In the genomic region with DNA sequence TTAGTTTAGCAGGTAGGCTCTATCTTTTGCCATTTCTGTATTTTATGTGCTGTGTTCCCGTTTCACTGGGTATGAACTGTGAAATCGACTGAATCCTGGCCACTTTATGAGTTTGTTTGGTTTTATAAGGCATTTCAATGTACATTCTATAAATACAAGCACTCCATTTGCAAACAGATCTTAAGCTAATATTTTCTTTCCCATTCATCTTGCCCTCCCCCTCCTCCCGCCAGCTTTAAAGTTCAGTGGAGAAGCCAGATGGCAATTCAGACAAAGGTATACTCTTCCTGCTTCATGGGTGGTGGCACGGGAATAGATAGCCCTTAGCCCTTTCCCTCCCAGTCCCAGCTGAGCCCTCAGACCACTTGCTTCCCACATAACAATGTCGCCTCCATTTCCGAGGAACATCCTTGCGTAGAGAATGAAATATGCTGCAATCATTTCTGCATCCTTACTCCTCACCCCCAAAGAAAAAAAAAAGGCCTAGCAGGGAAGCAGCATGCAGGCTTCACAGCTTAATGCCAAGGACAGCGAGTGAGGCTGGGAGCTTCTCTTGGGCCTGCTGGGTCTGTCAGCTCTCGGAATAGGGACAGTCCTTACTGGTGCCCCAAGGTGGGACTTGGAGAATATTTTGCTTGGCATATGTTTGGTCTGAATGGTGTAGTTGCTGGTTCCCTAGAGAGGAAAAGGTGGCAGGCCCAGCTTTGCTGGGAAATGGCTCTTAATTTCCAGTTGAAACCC, we compare ENCODE assay signal across 1 cellular context.
A peak's percentile ranks its signal among the peaks of the same experiment; 100 is the strongest.
TF ChIP-seq lines count a peak whose summit lies in the region.

No MANE protein-coding gene starts in this region.

TF ChIP-seq in HepG2, 621 proteins besides CTCF, POLR2A, EP300 and RAD21 (continued from another document and continues in another):
- TF ChIP-seq, protein P1, sequence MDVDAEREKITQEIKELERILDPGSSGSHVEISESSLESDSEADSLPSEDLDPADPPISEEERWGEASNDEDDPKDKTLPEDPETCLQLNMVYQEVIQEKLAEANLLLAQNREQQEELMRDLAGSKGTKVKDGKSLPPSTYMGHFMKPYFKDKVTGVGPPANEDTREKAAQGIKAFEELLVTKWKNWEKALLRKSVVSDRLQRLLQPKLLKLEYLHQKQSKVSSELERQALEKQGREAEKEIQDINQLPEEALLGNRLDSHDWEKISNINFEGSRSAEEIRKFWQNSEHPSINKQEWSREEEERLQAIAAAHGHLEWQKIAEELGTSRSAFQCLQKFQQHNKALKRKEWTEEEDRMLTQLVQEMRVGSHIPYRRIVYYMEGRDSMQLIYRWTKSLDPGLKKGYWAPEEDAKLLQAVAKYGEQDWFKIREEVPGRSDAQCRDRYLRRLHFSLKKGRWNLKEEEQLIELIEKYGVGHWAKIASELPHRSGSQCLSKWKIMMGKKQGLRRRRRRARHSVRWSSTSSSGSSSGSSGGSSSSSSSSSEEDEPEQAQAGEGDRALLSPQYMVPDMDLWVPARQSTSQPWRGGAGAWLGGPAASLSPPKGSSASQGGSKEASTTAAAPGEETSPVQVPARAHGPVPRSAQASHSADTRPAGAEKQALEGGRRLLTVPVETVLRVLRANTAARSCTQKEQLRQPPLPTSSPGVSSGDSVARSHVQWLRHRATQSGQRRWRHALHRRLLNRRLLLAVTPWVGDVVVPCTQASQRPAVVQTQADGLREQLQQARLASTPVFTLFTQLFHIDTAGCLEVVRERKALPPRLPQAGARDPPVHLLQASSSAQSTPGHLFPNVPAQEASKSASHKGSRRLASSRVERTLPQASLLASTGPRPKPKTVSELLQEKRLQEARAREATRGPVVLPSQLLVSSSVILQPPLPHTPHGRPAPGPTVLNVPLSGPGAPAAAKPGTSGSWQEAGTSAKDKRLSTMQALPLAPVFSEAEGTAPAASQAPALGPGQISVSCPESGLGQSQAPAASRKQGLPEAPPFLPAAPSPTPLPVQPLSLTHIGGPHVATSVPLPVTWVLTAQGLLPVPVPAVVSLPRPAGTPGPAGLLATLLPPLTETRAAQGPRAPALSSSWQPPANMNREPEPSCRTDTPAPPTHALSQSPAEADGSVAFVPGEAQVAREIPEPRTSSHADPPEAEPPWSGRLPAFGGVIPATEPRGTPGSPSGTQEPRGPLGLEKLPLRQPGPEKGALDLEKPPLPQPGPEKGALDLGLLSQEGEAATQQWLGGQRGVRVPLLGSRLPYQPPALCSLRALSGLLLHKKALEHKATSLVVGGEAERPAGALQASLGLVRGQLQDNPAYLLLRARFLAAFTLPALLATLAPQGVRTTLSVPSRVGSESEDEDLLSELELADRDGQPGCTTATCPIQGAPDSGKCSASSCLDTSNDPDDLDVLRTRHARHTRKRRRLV (CRISPR knock-in tag; IDR thresholded peaks at IDR 0.05): no peak
- TF ChIP-seq FOXA1 (IDR thresholded peaks at IDR 0.05) (no peak), FOXA1 (CRISPR knock-in tag; IDR thresholded peaks at IDR 0.05) (0 out of 2 replicates have a peak, but pooled peaks have one; percentile 13), FIP1L1 (IDR thresholded peaks at IDR 0.05; ENCODE audit: borderline replicate concordance, insufficient read depth, low read depth, low read length) (no peak), ZBTB42 (CRISPR knock-in tag; IDR thresholded peaks at IDR 0.05) (no peak), ZFX (CRISPR knock-in tag; IDR thresholded peaks at IDR 0.05; ENCODE audit: low read depth) (0 out of 2 replicates have a peak, but pooled peaks have one; percentile 36), IRF1 (CRISPR knock-in tag; IDR thresholded peaks at IDR 0.05; ENCODE audit: low read depth) (no peak), REST (IDR thresholded peaks at IDR 0.05; ENCODE audit: borderline replicate concordance in 1 of 2, low read depth in 1 of 2, low read length in 2 of 2) (no peak), ZNF598 (CRISPR knock-in tag; IDR thresholded peaks at IDR 0.05; ENCODE audit: borderline replicate concordance) (no peak), ZNF609 (CRISPR knock-in tag; IDR thresholded peaks at IDR 0.05; ENCODE audit: borderline replicate concordance) (peak; percentile 72; the same call in 1 of the 2 replicates), FOXP1 (IDR thresholded peaks at IDR 0.05) (no peak), FOXP1 (CRISPR knock-in tag; IDR thresholded peaks at IDR 0.05) (peak; percentile 44; the same call in 1 of the 2 replicates), CBFB (CRISPR knock-in tag; IDR thresholded peaks at IDR 0.05) (no peak), SOX5 (CRISPR knock-in tag; IDR thresholded peaks at IDR 0.05; ENCODE audit: borderline replicate concordance) (peak; percentile 66; the same call in 1 of the 2 replicates), TFAP4 (IDR thresholded peaks at IDR 0.05; ENCODE audit: borderline replicate concordance, low read depth) (peak; percentile 71; the same call in 1 of the 2 replicates), JDP2 (CRISPR knock-in tag; IDR thresholded peaks at IDR 0.05; ENCODE audit: borderline replicate concordance) (no peak), ATF1 (CRISPR knock-in tag; IDR thresholded peaks at IDR 0.05) (peak; percentile 25; the same call in 1 of the 2 replicates), IKZF5 (CRISPR knock-in tag; IDR thresholded peaks at IDR 0.05) (0 out of 2 replicates have a peak, but pooled peaks have one; percentile 34), ZNF7 (CRISPR knock-in tag; IDR thresholded peaks at IDR 0.05) (0 out of 2 replicates have a peak, but pooled peaks have one; percentile 16), NRL (CRISPR knock-in tag; IDR thresholded peaks at IDR 0.05; ENCODE audit: borderline replicate concordance) (no peak), HOXD1 (CRISPR knock-in tag; IDR thresholded peaks at IDR 0.05) (peak; percentile 61; the same call in 1 of the 2 replicates)
- TF ChIP-seq, protein P2, sequence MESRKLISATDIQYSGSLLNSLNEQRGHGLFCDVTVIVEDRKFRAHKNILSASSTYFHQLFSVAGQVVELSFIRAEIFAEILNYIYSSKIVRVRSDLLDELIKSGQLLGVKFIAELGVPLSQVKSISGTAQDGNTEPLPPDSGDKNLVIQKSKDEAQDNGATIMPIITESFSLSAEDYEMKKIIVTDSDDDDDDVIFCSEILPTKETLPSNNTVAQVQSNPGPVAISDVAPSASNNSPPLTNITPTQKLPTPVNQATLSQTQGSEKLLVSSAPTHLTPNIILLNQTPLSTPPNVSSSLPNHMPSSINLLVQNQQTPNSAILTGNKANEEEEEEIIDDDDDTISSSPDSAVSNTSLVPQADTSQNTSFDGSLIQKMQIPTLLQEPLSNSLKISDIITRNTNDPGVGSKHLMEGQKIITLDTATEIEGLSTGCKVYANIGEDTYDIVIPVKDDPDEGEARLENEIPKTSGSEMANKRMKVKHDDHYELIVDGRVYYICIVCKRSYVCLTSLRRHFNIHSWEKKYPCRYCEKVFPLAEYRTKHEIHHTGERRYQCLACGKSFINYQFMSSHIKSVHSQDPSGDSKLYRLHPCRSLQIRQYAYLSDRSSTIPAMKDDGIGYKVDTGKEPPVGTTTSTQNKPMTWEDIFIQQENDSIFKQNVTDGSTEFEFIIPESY (CRISPR knock-in tag; IDR thresholded peaks at IDR 0.05): peak; percentile 47; the same call in 1 of the 2 replicates
